ENCODE assay signal across 4 cellular contexts in the genomic region with DNA sequence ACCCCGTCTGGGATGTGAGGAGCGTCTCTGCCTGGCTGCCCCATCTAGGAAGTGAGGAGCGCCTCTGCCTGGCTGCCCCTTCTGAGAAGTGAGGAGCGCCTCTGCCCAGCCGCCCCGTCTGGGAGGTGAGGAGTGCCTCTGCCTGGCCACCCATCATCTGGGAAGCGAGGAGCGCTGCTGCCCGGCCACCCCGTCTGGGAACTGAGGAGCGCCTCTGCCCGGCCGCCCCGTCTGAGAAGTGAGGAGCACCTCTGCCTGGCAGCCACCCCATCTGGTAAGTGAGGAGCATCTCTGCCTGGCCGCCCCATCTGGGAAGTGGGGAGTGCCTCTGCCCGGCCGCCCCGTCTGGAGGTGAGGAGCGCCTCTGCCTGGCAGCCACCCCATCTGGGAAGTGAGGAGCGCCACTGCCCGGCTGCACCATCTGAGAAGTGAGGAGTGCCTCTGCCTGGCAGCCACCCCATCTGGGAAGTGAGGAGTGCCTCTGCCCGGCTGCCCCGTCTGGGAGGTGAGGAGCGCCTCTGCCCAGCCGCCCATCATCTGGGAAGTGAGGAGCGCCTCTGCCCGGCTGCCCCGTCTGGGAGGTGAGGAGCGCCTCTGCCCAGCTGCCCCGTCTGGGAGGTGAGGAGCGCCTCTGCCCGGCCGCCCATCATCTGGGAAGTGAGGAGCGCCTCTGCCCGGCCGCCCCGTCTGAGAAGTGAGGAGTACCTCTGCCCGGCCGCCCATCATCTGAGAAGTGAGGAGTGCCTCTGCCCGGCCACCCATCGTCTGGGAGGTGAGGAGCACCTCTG. TPM values are rescaled to one million over a fixed set of nuclear protein-coding genes. Genes with fewer than 3 reads are reported as not detected.
"Had no signal": no experiment of that assay in that cellular context is flagged by ENCODE, and none has a peak within 500 bp of the region (broad histone marks: within the 10 kb centered on the region; RNA-seq: fewer than 3 reads in every experiment).

No MANE protein-coding gene starts in this region.

RNA-seq across cellular contexts. Expression of gene AVP, which starts 40.4 kb away (rescaled TPM):
- total RNA-seq: M059J, PC-3, SJCRH30, SK-MEL-5 had no signal

RNA-seq across cellular contexts. Expression of gene OXT, which starts 53.5 kb away (rescaled TPM):
- total RNA-seq: M059J, PC-3, SJCRH30, SK-MEL-5 had no signal
